In the genomic region with DNA sequence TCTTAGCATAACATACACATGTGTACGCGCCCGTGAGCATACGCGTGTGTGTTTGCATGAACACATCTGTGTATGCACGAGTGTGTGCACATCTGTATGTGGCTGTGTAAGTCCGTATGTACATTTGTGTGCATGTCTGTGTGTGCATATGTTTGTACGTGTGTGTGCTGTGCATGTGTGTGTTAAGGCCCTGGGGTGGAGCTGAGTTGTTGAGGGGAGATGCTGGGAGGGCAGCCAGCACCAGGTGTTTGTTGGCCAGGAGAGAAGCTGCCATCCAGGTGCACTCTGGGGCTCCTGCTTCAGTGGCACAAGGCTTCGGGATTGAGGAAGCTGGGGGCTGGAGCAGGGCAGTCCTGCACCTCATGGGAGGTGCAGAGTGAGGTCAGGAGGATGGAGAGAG, we compare ENCODE assay signal across 7 cellular contexts.
"Had no signal": no experiment of that assay in that cellular context is flagged by ENCODE, and none has a peak within 500 bp of the region (broad histone marks: within the 10 kb centered on the region; RNA-seq: fewer than 3 reads in every experiment).

No MANE protein-coding gene starts in this region.

- H3K4me3 ChIP-seq: GM23248 had no signal

- FAIRE-seq: H54, HTR-8/SVneo had no signal

- H3K27ac ChIP-seq: GM23248 had no signal

- DNase-seq: GM23248, GOT3, H9, HCEC 1CT, IMR-90 had no signal
